8 cellular contexts compared by ENCODE assay signal in the genomic region with DNA sequence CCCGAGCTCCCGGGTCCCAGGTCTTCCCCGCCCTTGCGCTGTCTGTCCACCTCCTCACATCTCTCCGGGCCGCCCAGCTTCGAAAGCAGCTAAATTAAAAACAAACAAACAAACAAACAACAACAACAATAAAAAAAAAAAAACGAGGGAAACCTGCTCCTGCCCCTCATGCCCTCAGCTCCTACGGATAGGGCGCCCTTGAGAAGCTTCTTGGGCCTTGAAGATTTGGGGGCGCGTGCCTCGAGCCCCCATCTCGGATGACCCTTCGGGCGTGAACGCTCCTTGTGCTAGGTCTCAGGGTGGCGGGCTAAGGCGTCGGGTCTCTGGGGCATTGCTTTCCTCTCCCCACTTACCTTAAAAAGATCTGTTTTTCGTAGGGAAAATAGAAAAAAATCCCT. TPM values are rescaled to one million over a fixed set of nuclear protein-coding genes. Genes with fewer than 3 reads are reported as not detected.
DNase-seq lines count a peak whose midpoint lies in the region; ATAC-seq and TF ChIP-seq lines count a peak whose summit lies in the region.

No MANE protein-coding gene starts in this region.

- H3K36me3 Mint-ChIP-seq in IgD-negative memory B cell (no peaks in the 10 kb centered on the region), nephron progenitor cell (ENCODE audit: low read depth) (no peaks in the 10 kb centered on the region)
- H3K36me3 Mint-ChIP-seq in effector memory CD8-positive, alpha-beta T cell (ENCODE audit: insufficient read depth), result peaks cover 6% of the 10 kb centered on the region

- no peak overlapping the region for H3K27ac ChIP-seq in substantia nigra (ENCODE audit: low read depth, low read length, poor library complexity, severe bottlenecking)

- H3K9me3 Mint-ChIP-seq in IgD-negative memory B cell (peaks cover 0 to 3% (median 3%) of the 10 kb centered on the region in 3 donors), nephron progenitor cell (no peaks in the 10 kb centered on the region)
- no peaks in the 10 kb centered on the region for H3K9me3 Mint-ChIP-seq in effector memory CD8-positive, alpha-beta T cell

- no peak overlapping the region for H3K27ac Mint-ChIP-seq in IgD-negative memory B cell
- H3K27ac Mint-ChIP-seq in effector memory CD8-positive, alpha-beta T cell, result peak overlapping the region in 1 of 2 donors; percentile 44
- peak overlapping the region; percentile 16 for H3K27ac Mint-ChIP-seq in nephron progenitor cell

- H3K9me3 ChIP-seq in mucosa of descending colon, result no peaks in the 10 kb centered on the region

- H3K36me3 ChIP-seq in mucosa of descending colon (ENCODE audit: low read depth), result no peaks in the 10 kb centered on the region

- TF ChIP-seq CTCF in AG04449 (IDR thresholded peaks at IDR 0.05; ENCODE audit: insufficient read depth, low read length, missing control alignments) (no peak), nephron progenitor cell (IDR thresholded peaks at IDR 0.05) (no peak), mucosa of descending colon (IDR thresholded peaks at IDR 0.05) (no peak)

- CTCF ChIA-PET in AG04449 (lab: Yijun Ruan, JAX), result interaction anchor here (0.9 kb wide), 1 partner anchor 352 kb away, joined by 3 read pairs; no protein-coding TSS in a partner anchor

- intact Hi-C loops in mucosa of descending colon (cut with DNase I, micrococcal nuclease), result no loop called here

- no peak for ATAC-seq in effector memory CD8-positive, alpha-beta T cell (replicated peaks)
- ATAC-seq in GM19023 (IDR thresholded peaks at IDR 0.05; ENCODE audit: unreplicated experiment) (no peak), mucosa of descending colon (no peak)

- peaks cover 17% of the 10 kb centered on the region for H3K4me1 ChIP-seq in mucosa of descending colon (ENCODE audit: low read depth)

- H3K4me1 Mint-ChIP-seq in IgD-negative memory B cell (peaks cover 0 to 7% (median 2%) of the 10 kb centered on the region in 3 donors), nephron progenitor cell (peaks cover 43% of the 10 kb centered on the region)
- H3K4me1 Mint-ChIP-seq in effector memory CD8-positive, alpha-beta T cell (ENCODE audit: low read depth in 2 of 2), result peaks cover 18% of the 10 kb centered on the region in 2 donors

- POLR2A ChIA-PET in AG04449 (lab: Yijun Ruan, JAX), result no interaction called here

- H3K27me3 Mint-ChIP-seq in IgD-negative memory B cell (peaks cover 59% of the 10 kb centered on the region), nephron progenitor cell (ENCODE audit: low read depth, poor library complexity) (peaks cover 16% of the 10 kb centered on the region)
- H3K27me3 Mint-ChIP-seq in effector memory CD8-positive, alpha-beta T cell, result peaks cover 63 to 72% of the 10 kb centered on the region in 2 donors

- H3K4me3 Mint-ChIP-seq in IgD-negative memory B cell (peak overlapping the region in 3 of 4 donors; percentile 62 to 88 (median 85)), nephron progenitor cell (peak overlapping the region; percentile 89)
- H3K4me3 Mint-ChIP-seq in effector memory CD8-positive, alpha-beta T cell, result peak overlapping the region; percentile 86 to 89

- DNase-seq in AG04449 (ENCODE audit: low read depth, low spot score) (no peak), nephron progenitor cell (no peak), substantia nigra (lab: John Stamatoyannopoulos, UW) (no peak), mucosa of descending colon (no peak), NCI-H69 (lab: John Stamatoyannopoulos, UW) (no peak)
- no peak for DNase-seq in effector memory CD8-positive, alpha-beta T cell

- H3K4me3 ChIP-seq in AG04449 (ENCODE audit: low read depth, low read length) (peak overlapping the region; percentile 57), mucosa of descending colon (no peak overlapping the region)

RNA-seq across cellular contexts. Expression of gene NDNF, which starts 0.7 kb away (rescaled TPM):
- polyA plus RNA-seq in IgD-negative memory B cell, result not detected
- 10 to 100 TPM in 2 of 3 donors, 1 to 10 TPM in 1; 9.0 to 11.8 (median 10.3) TPM for total RNA-seq in mucosa of descending colon
